8 cellular contexts compared by ENCODE assay signal in the genomic region with DNA sequence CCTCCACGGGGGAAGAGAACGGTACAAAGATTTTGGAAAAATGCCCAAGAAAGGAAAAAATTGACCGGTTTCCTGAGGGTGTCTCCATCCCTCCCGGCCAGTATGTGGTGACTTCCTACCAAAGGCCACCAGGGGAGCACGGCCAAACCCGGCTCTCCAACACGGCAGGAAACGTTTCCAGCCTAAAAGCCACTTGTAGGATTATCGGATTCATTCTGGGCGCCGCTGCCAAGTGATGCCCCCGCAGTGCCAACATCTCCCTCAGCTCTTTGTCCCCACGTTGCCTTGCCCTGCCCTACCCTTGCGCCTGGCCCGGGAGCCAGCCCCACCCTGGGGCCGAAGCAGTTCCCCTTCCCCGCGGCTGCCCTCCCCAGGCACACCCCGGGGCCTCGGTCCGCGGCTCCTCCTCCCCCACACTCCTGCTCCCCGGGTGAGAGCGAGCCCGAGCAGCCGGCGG. TPM values are rescaled to one million over a fixed set of nuclear protein-coding genes. Genes with fewer than 3 reads are reported as not detected.
A peak's percentile ranks its signal among the peaks of the same experiment; 100 is the strongest.
DNase-seq lines count a peak whose midpoint lies in the region; ATAC-seq and TF ChIP-seq lines count a peak whose summit lies in the region.

No MANE protein-coding gene starts in this region.

- no peak for TF ChIP-seq POLR2A in lower leg skin (IDR thresholded peaks at IDR 0.05)

- peak overlapping the region; percentile 82 to 90 for H3K9ac ChIP-seq in duodenal mucosa (ENCODE audit: low read depth in 1 of 2, low read length in 2 of 2)

- no peaks in the 10 kb centered on the region for H3K27me3 ChIP-seq in duodenal mucosa (ENCODE audit: control insufficient read depth in 1 of 2, insufficient read depth in 2 of 2, low read length in 2 of 2)

- peaks cover 24 to 37% of the 10 kb centered on the region in 2 donors for H3K4me1 ChIP-seq in duodenal mucosa (ENCODE audit: control insufficient read depth in 1 of 2, insufficient read depth in 2 of 2, low read length in 2 of 2)

- no peaks in the 10 kb centered on the region for H3K9me3 Mint-ChIP-seq in stimulated activated naive B cell treated with anti-CD40 and anti-IgM and Interleukin-4, amounts not matched to agents 10 μg/mL and 1 μg/mL and 100 μg/mL, for 72 hours

- ATAC-seq in HG02623 (IDR thresholded peaks at IDR 0.05; ENCODE audit: unreplicated experiment): peak; percentile 27
- peak; percentile 12 to 18 for ATAC-seq in activated CD4-positive, CD25-positive, alpha-beta regulatory T cell treated with anti-CD3 and anti-CD28 coated beads, Interleukin-2, amount 50 U/mL, for 24 hours
- ATAC-seq in stimulated activated naive B cell treated with anti-CD40 and anti-IgM and Interleukin-4, amounts not matched to agents 10 μg/mL and 1 μg/mL and 100 μg/mL, for 72 hours (replicated peaks): peak; percentile 48

- peaks cover 23 to 60% of the 10 kb centered on the region in 2 donors for H3K4me1 Mint-ChIP-seq in stimulated activated naive B cell treated with anti-CD40 and anti-IgM and Interleukin-4, amounts not matched to agents 10 μg/mL and 1 μg/mL and 100 μg/mL, for 72 hours

- peak overlapping the region; percentile 85 to 88 for H3K4me3 Mint-ChIP-seq in stimulated activated naive B cell treated with anti-CD40 and anti-IgM and Interleukin-4, amounts not matched to agents 10 μg/mL and 1 μg/mL and 100 μg/mL, for 72 hours

- peak; percentile 50 for TF ChIP-seq CTCF in 22Rv1 (IDR thresholded peaks at IDR 0.05)
- TF ChIP-seq CTCF in GM10266 (IDR thresholded peaks at IDR 0.05; ENCODE audit: control insufficient read depth, insufficient read depth, low read depth, missing control alignments): peak; percentile 36
- peak in 1 of 3 donors; percentile 51 for TF ChIP-seq CTCF in lower leg skin (IDR thresholded peaks at IDR 0.05)

- DNase-seq in GM10266 (ENCODE audit: extremely low spot score): no peak
- DNase-seq in NAMALWA (ENCODE audit: low spot score): peak; percentile 59
- DNase-seq in lower leg skin (ENCODE audit: low spot score in 2 of 2): peak; percentile 51 to 95
- peak; percentile 35 for DNase-seq in stimulated activated naive B cell treated with anti-CD40 and anti-IgM and Interleukin-4, amounts not matched to agents 10 μg/mL and 1 μg/mL and 100 μg/mL, for 72 hours

- H3K4me3 ChIP-seq in duodenal mucosa (ENCODE audit: low read depth in 1 of 2, low read length in 2 of 2): peak overlapping the region; percentile 77 to 89
- peak overlapping the region; percentile 86 for H3K4me3 ChIP-seq in lower leg skin (ENCODE audit: low read depth, poor library complexity, severe bottlenecking)

- 0 to 1% methylated on average over 22 to 26 of the region's 27 CpGs for WGBS in lower leg skin, 2 donors

- peaks cover 7 to 25% of the 10 kb centered on the region in 2 donors for H3K36me3 Mint-ChIP-seq in stimulated activated naive B cell treated with anti-CD40 and anti-IgM and Interleukin-4, amounts not matched to agents 10 μg/mL and 1 μg/mL and 100 μg/mL, for 72 hours

- intact Hi-C loops in lower leg skin (cut with DNase I; ENCODE audit: low total_unique reads): no loop called here

- H3K36me3 ChIP-seq in duodenal mucosa (ENCODE audit: control insufficient read depth in 1 of 2, insufficient read depth in 2 of 2, low read length in 2 of 2): no peaks in the 10 kb centered on the region

- H3K27ac Mint-ChIP-seq in stimulated activated naive B cell treated with anti-CD40 and anti-IgM and Interleukin-4, amounts not matched to agents 10 μg/mL and 1 μg/mL and 100 μg/mL, for 72 hours: peak overlapping the region; percentile 86

- H3K27ac ChIP-seq in 22Rv1: peak overlapping the region; percentile 92
- H3K27ac ChIP-seq in duodenal mucosa (ENCODE audit: low read depth, low read length): peak overlapping the region; percentile 97

- H3K27me3 Mint-ChIP-seq in stimulated activated naive B cell treated with anti-CD40 and anti-IgM and Interleukin-4, amounts not matched to agents 10 μg/mL and 1 μg/mL and 100 μg/mL, for 72 hours: no peaks in the 10 kb centered on the region

- H3K9me3 ChIP-seq in duodenal mucosa (ENCODE audit: control insufficient read depth in 1 of 2, low read length in 2 of 2): no peaks in the 10 kb centered on the region

RNA-seq across cellular contexts. Expression of gene CRK, which starts 0.7 kb away (rescaled TPM):
- total RNA-seq in lower leg skin: 10 to 100 TPM; 48.2 to 70.0 (median 50.7) TPM

RNA-seq across cellular contexts. Expression of gene MYO1C, which starts 37.2 kb away (rescaled TPM):
- 100 to 1,000 TPM in 1 of 4 donors, 10 to 100 TPM in 3; 71.3 to 101 (median 84.8) TPM for total RNA-seq in lower leg skin

RNA-seq across cellular contexts. Expression of gene YWHAE, which starts 55.3 kb away (rescaled TPM):
- total RNA-seq in lower leg skin: 100 to 1,000 TPM; 431 to 648 (median 506) TPM
